Comparison of ENCODE assay signal across 25 cellular contexts in the genomic region with DNA sequence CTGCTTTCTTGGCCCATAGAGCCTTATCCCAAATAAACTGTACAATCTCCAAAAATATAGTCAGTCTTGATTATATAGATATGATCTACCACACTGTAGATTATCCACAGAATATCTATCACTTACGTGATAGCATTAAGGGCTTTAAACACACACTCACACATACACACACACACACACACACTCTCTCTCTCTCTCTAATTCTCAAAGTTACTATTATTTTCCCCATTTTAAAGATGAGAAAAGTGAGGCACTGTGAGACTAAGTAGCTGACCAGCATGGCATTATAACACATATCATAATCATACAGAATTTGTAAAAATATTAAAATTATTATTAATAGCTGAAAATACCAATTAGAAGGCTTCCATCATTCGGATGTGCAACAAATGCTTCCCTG. TPM values are rescaled to one million over a fixed set of nuclear protein-coding genes. Genes with fewer than 3 reads are reported as not detected.
A peak's percentile ranks its signal among the peaks of the same experiment; 100 is the strongest.
DNase-seq lines count a peak whose midpoint lies in the region; ATAC-seq, FAIRE-seq and TF ChIP-seq lines count a peak whose summit lies in the region.
"Had no signal": no experiment of that assay in that cellular context is flagged by ENCODE, and none has a peak within 500 bp of the region (broad histone marks: within the 10 kb centered on the region; RNA-seq: fewer than 3 reads in every experiment).

No MANE protein-coding gene starts in this region.

- no peaks in the 10 kb centered on the region for H3K27me3 ChIP-seq in mesendoderm (ENCODE audit: insufficient read depth, low read length, poor library complexity)
- H3K27me3 ChIP-seq in lower lobe of right lung (ENCODE audit: low read depth), result no peaks in the 10 kb centered on the region

- no TSS peak for BruUV-seq in OCI-LY7 (replicated peaks; lab: Mats Ljungman, UMichigan)

- TF ChIP-seq CTCF in A549 (IDR thresholded peaks at IDR 0.05) (no peak), GM12865 (IDR thresholded peaks at IDR 0.05; ENCODE audit: insufficient read depth, low read depth, low read length, missing control alignments) (no peak), OCI-LY7 (conservative IDR thresholded peaks at IDR 0.05; ENCODE audit: low read length) (no peak), GM10248 (IDR thresholded peaks at IDR 0.05; ENCODE audit: control extremely low read depth, extremely low read depth, low read depth, missing control alignments) (no peak), lower lobe of right lung (IDR thresholded peaks at IDR 0.05) (no peak)

- H3K9me3 Mint-ChIP-seq in activated T-helper 1 cell treated with anti-CD3 and anti-CD28 coated beads, Interleukin-12 subunit alpha, Interleukin-12 subunit beta, Interleukin-2, Interleukin-4 antibody, amounts not matched to agents 30 ng/mL and 10 ng/mL and 1 ng/mL, durations not matched to agents 14 hours and 24 hours and 36 hours, result no peaks in the 10 kb centered on the region
- H3K9me3 Mint-ChIP-seq: CD8-positive, alpha-beta T cell; H9 had no signal

- FAIRE-seq in A549 (lab: Jason Lieb, UNC), result no peak
- FAIRE-seq: GM12892 had no signal

- H2BK5ac ChIP-seq in mesendoderm (ENCODE audit: low read length), result no peak overlapping the region

- H3K79me2 ChIP-seq in OCI-LY7 (ENCODE audit: insufficient read depth, low read depth, low read length) (peaks cover 71% of the 10 kb centered on the region), mesendoderm (ENCODE audit: control insufficient read depth, insufficient read depth, low read length) (peaks cover 1% of the 10 kb centered on the region)

- no peak overlapping the region for H3K23ac ChIP-seq in mesendoderm (ENCODE audit: low read length)

- H4K5ac ChIP-seq in mesendoderm (ENCODE audit: low read length), result no peak overlapping the region

- no peak overlapping the region for H3K4ac ChIP-seq in mesendoderm (ENCODE audit: low read depth, low read length)

- peaks cover 13% of the 10 kb centered on the region for H3K36me3 Mint-ChIP-seq in activated T-helper 1 cell treated with anti-CD3 and anti-CD28 coated beads, Interleukin-12 subunit alpha, Interleukin-12 subunit beta, Interleukin-2, Interleukin-4 antibody, amounts not matched to agents 30 ng/mL and 10 ng/mL and 1 ng/mL, durations not matched to agents 14 hours and 24 hours and 36 hours (ENCODE audit: low read depth)

- POLR2A ChIA-PET in A549 (lab: Yijun Ruan, JAX) (no interaction called here), OCI-LY7 (lab: Charles Lee) (interaction anchor here (0.6 to 1.7 kb wide), 4 partner anchors 10 to 250 kb away, joined by 3 to 8 read pairs (median 3); no protein-coding TSS in a partner anchor), GM10248 (lab: Yijun Ruan, JAX) (no interaction called here)

- H3K9ac ChIP-seq in mesendoderm (ENCODE audit: low read length), result no peak overlapping the region
- H3K9ac ChIP-seq: GM23248 had no signal

- no peak for ATAC-seq in A549
- no peak for ATAC-seq in lower lobe of right lung
- ATAC-seq: CD8-positive, alpha-beta T cell had no signal

- no peak for TF ChIP-seq POLR2A in A549 (IDR thresholded peaks at IDR 0.05; ENCODE audit: low read length)

- H3K4me1 ChIP-seq in A549, result peaks cover 18% of the 10 kb centered on the region
- H3K4me1 ChIP-seq in OCI-LY7 (ENCODE audit: insufficient read depth, low read length, poor library complexity, severe bottlenecking), result peaks cover 31% of the 10 kb centered on the region
- H3K4me1 ChIP-seq in mesendoderm (ENCODE audit: control insufficient read depth, low read depth, low read length), result peaks cover 5% of the 10 kb centered on the region
- H3K4me1 ChIP-seq in lower lobe of right lung, result peaks cover 27% of the 10 kb centered on the region

- 93% methylated on average over 2 of the region's 2 CpGs for WGBS in A549 (ENCODE audit: missing lambda C conversion rate)
- WGBS in mesendoderm (ENCODE audit: extremely low coverage, insufficient coverage, low lambda C conversion rate), result 100% methylated on average over 1 of the region's 2 CpGs

- H3K9me2 ChIP-seq in OCI-LY7 (ENCODE audit: insufficient read depth, low read length), result no peaks in the 10 kb centered on the region

- H2BK120ac ChIP-seq in mesendoderm (ENCODE audit: low read depth, low read length), result peak overlapping the region; percentile 55

- H3K4me1 Mint-ChIP-seq in activated T-helper 1 cell treated with anti-CD3 and anti-CD28 coated beads, Interleukin-12 subunit alpha, Interleukin-12 subunit beta, Interleukin-2, Interleukin-4 antibody, amounts not matched to agents 30 ng/mL and 10 ng/mL and 1 ng/mL, durations not matched to agents 14 hours and 24 hours and 36 hours (ENCODE audit: low read depth), result peaks cover 44% of the 10 kb centered on the region

- DNase-seq in A549 (ENCODE audit: low read depth in 1 of 2, low spot score in 1 of 2), result no peak
- DNase-seq in GM12865 (ENCODE audit: low read depth), result no peak
- no peak for DNase-seq in OCI-LY7 (ENCODE audit: low spot score)
- no peak for DNase-seq in mesendoderm
- DNase-seq in GM10248 (ENCODE audit: extremely low spot score), result no peak
- DNase-seq in COLO668 (lab: John Stamatoyannopoulos, UW; ENCODE audit: unreplicated experiment), result no peak
- DNase-seq in activated T-helper 1 cell treated with anti-CD3 and anti-CD28 coated beads, Interleukin-12 subunit alpha, Interleukin-12 subunit beta, Interleukin-2, Interleukin-4 antibody, amounts not matched to agents 30 ng/mL and 10 ng/mL and 1 ng/mL, durations not matched to agents 14 hours and 24 hours and 36 hours (ENCODE audit: low spot score), result no peak
- DNase-seq in lower lobe of right lung, result no peak
- DNase-seq: C1 segment of cervical spinal cord; Calu3; CD8-positive, alpha-beta T cell; DMS153; GDM1; GM23248; H9; NCI-H1092 treated with DMSO at 0.1 percent for 48 hours; NCI-H146; NCI-H2029; NCI-H226; NCI-H510A treated with DMSO at 0.1 percent for 48 hours; NCI-H774; Right ventricle myocardium superior; SW 1271 had no signal

- no peak overlapping the region for H3K4me3 Mint-ChIP-seq in activated T-helper 1 cell treated with anti-CD3 and anti-CD28 coated beads, Interleukin-12 subunit alpha, Interleukin-12 subunit beta, Interleukin-2, Interleukin-4 antibody, amounts not matched to agents 30 ng/mL and 10 ng/mL and 1 ng/mL, durations not matched to agents 14 hours and 24 hours and 36 hours
- H3K4me3 Mint-ChIP-seq: CD8-positive, alpha-beta T cell; H9 had no signal

- H3K18ac ChIP-seq in mesendoderm (ENCODE audit: low read length), result no peak overlapping the region

- no peak overlapping the region for H3K27ac Mint-ChIP-seq in activated T-helper 1 cell treated with anti-CD3 and anti-CD28 coated beads, Interleukin-12 subunit alpha, Interleukin-12 subunit beta, Interleukin-2, Interleukin-4 antibody, amounts not matched to agents 30 ng/mL and 10 ng/mL and 1 ng/mL, durations not matched to agents 14 hours and 24 hours and 36 hours
- H3K27ac Mint-ChIP-seq: CD8-positive, alpha-beta T cell had no signal

- no peak overlapping the region for H2BK15ac ChIP-seq in mesendoderm (replicated peaks; ENCODE audit: low read depth)

- H3K36me3 ChIP-seq in OCI-LY7 (ENCODE audit: insufficient read depth, low read length) (peaks cover 21% of the 10 kb centered on the region), mesendoderm (ENCODE audit: control insufficient read depth, insufficient read depth, low read length) (no peaks in the 10 kb centered on the region), lower lobe of right lung (no peaks in the 10 kb centered on the region)

- TF ChIP-seq RAD21 in A549 (conservative IDR thresholded peaks at IDR 0.05 in 1 of 2, IDR thresholded peaks at IDR 0.05 in 1 of 2), result no peak

- H3K4me2 ChIP-seq in A549 (peak overlapping the region; percentile 95), OCI-LY7 (ENCODE audit: low read length) (peak overlapping the region; percentile 94), mesendoderm (ENCODE audit: low read length) (no peak overlapping the region)

- intact Hi-C loops in OCI-LY7 (cut with micrococcal nuclease; ENCODE audit: unreplicated experiment) (no loop called here), lower lobe of right lung (cut with DNase I) (no loop called here)
- intact Hi-C loops in activated T-helper 1 cell treated with anti-CD3 and anti-CD28 coated beads, Interleukin-12 subunit alpha, Interleukin-12 subunit beta, Interleukin-2, Interleukin-4 antibody, amounts not matched to agents 30 ng/mL and 10 ng/mL and 1 ng/mL, durations not matched to agents 14 hours and 24 hours and 36 hours (cut with micrococcal nuclease), result no loop called here

- no peaks in the 10 kb centered on the region for H3K9me3 ChIP-seq in A549
- no peaks in the 10 kb centered on the region for H3K9me3 ChIP-seq in OCI-LY7 (ENCODE audit: low read length)
- H3K9me3 ChIP-seq in lower lobe of right lung, result no peaks in the 10 kb centered on the region

- H3K27me3 Mint-ChIP-seq in activated T-helper 1 cell treated with anti-CD3 and anti-CD28 coated beads, Interleukin-12 subunit alpha, Interleukin-12 subunit beta, Interleukin-2, Interleukin-4 antibody, amounts not matched to agents 30 ng/mL and 10 ng/mL and 1 ng/mL, durations not matched to agents 14 hours and 24 hours and 36 hours (ENCODE audit: insufficient read depth), result no peaks in the 10 kb centered on the region

- H3K79me1 ChIP-seq in mesendoderm (ENCODE audit: low read length), result no peaks in the 10 kb centered on the region

- H2AK5ac ChIP-seq in mesendoderm (ENCODE audit: low read length), result no peak overlapping the region

- H3K4me3 ChIP-seq in A549 (no peak overlapping the region), GM12865 (ENCODE audit: low read depth, low read length) (peak overlapping the region; percentile 63), OCI-LY7 (ENCODE audit: low read depth, low read length, poor library complexity, severe bottlenecking) (peak overlapping the region; percentile 81), mesendoderm (ENCODE audit: low read length) (no peak overlapping the region), lower lobe of right lung (no peak overlapping the region)
- H3K4me3 ChIP-seq: GM23248 had no signal

- TF ChIP-seq EP300 in A549 (IDR thresholded peaks at IDR 0.05), result no peak

- peak overlapping the region in 1 of 2 experiments; percentile 100; a peak in 2 of 6 replicates for H3K27ac ChIP-seq in A549
- H3K27ac ChIP-seq in OCI-LY7 (ENCODE audit: low read depth, low read length, poor library complexity, severe bottlenecking), result no peak overlapping the region
- H3K27ac ChIP-seq in mesendoderm (ENCODE audit: low read depth, low read length), result no peak overlapping the region
- no peak overlapping the region for H3K27ac ChIP-seq in lower lobe of right lung
- H3K27ac ChIP-seq: 22Rv1, GM23248 had no signal

- CTCF ChIA-PET in A549 (lab: Yijun Ruan, JAX), result interaction anchor here (1.1 kb wide), 2 partner anchors 93 to 258 kb away, joined by 3 to 6 read pairs; no protein-coding TSS in a partner anchor
- CTCF ChIA-PET in OCI-LY7 (lab: Charles Lee; ENCODE audit: unreplicated experiment), result no interaction called here
- CTCF ChIA-PET in GM10248 (lab: Yijun Ruan, JAX), result interaction anchor here (1.4 kb wide), 1 partner anchor 14 kb away, joined by 3 read pairs; no protein-coding TSS in a partner anchor

- H3K56ac ChIP-seq in mesendoderm (ENCODE audit: low read length), result no peak overlapping the region

- peaks cover 5% of the 10 kb centered on the region; the same call in 1 of the 2 replicates for H4K20me1 ChIP-seq in OCI-LY7 (ENCODE audit: insufficient read depth, low read length)

- no peak overlapping the region for H2AFZ ChIP-seq in OCI-LY7 (ENCODE audit: low read length)
- H2AFZ ChIP-seq: GM23248 had no signal

- no peak overlapping the region for H4K8ac ChIP-seq in mesendoderm (ENCODE audit: low read depth, low read length)

RNA-seq across cellular contexts. Expression of gene TBC1D5, which starts 4.2 kb away (rescaled TPM):
- polyA plus RNA-seq in A549 (2011; rRNA removed) (67.3 and 72.2 TPM in 2 replicates), A549 (2017; fragmentation: RNase III; extraction: RNeasy Plus Mini Kit Qiagen cat#74134 plus additional on column Dnase treatment) (36.7 to 40.5 TPM (median 39.8 TPM) in 3 replicates)
- polyA plus RNA-seq in A549 (2012; cell fraction: cytosol; rRNA removed), result 14.4 and 19.6 TPM in 2 replicates
- 13.1 and 15.2 TPM in 2 replicates for polyA plus RNA-seq in A549 (2012; cell fraction: nucleus; rRNA removed)
- polyA minus RNA-seq in A549 (2011; rRNA and poly(A)+ RNA removed), result 65.0 and 68.7 TPM in 2 replicates
- total RNA-seq in OCI-LY7 (2014; rRNA removed; shearing (Covaris generic)), result 82.4 and 85.5 TPM in 2 replicates
- total RNA-seq in OCI-LY7 (2022) (78.5 and 90.5 TPM in 2 replicates), lower lobe of right lung (75.6 TPM)
- 13.6 TPM for polyA plus RNA-seq in mesendoderm (2013, experiment 1 of 2)
- 14.7 TPM for polyA plus RNA-seq in mesendoderm (2013, experiment 2 of 2)
- 31.4 and 33.8 TPM in 2 replicates for total RNA-seq in activated T-helper 1 cell treated with anti-CD3 and anti-CD28 coated beads, Interleukin-12 subunit alpha, Interleukin-12 subunit beta, Interleukin-2, Interleukin-4 antibody, amounts not matched to agents 30 ng/mL and 10 ng/mL and 1 ng/mL, durations not matched to agents 14 hours and 24 hours and 36 hours

Comparison
In these comparisons a context has a peak if more than half of its experiments do, and no peak if none do; other contexts are left out.
1. H3K4me3 ChIP-seq: peak in GM12865 (single experiment) and OCI-LY7 (single experiment); none in A549 (single experiment), mesendoderm (single experiment) and lower lobe of right lung (single experiment).